Comparison of ENCODE assay signal across 8 cellular contexts in genomic region chr15:52139599-52140462, GRCh38. TPM values are rescaled to one million over a fixed set of nuclear protein-coding genes. Genes with fewer than 3 reads are reported as not detected.
A peak's percentile ranks its signal among the peaks of the same experiment; 100 is the strongest.
DNase-seq lines count a peak whose midpoint lies in the region; ATAC-seq and TF ChIP-seq lines count a peak whose summit lies in the region.

No MANE protein-coding gene starts in this region.

- no peaks in the 10 kb centered on the region for H3K27me3 ChIP-seq in OCI-LY3 (ENCODE audit: low read depth, low read length)

- H4K20me1 ChIP-seq in OCI-LY3 (ENCODE audit: insufficient read depth, low read length) = no peaks in the 10 kb centered on the region

- H3K4me3 Mint-ChIP-seq in nephron = no peak overlapping the region
- no peak overlapping the region for H3K4me3 Mint-ChIP-seq in stimulated activated naive CD8-positive, alpha-beta T cell treated with anti-CD3 and anti-CD28 coated beads, Interleukin-15, amount 100 ng/mL, for 72 hours

- peaks cover 18% of the 10 kb centered on the region for H3K36me3 ChIP-seq in OCI-LY3 (replicated peaks; ENCODE audit: low read depth, low read length)

- no peak overlapping the region; the same call in 1 of the 2 replicates for H2AFZ ChIP-seq in OCI-LY3 (ENCODE audit: low read depth, low read length)

- H3K9me3 Mint-ChIP-seq in nephron = no peaks in the 10 kb centered on the region
- H3K9me3 Mint-ChIP-seq in stimulated activated naive CD8-positive, alpha-beta T cell treated with anti-CD3 and anti-CD28 coated beads, Interleukin-15, amount 100 ng/mL, for 72 hours = no peaks in the 10 kb centered on the region

- H3K4me1 Mint-ChIP-seq in nephron = no peaks in the 10 kb centered on the region
- peaks cover 27% of the 10 kb centered on the region for H3K4me1 Mint-ChIP-seq in stimulated activated naive CD8-positive, alpha-beta T cell treated with anti-CD3 and anti-CD28 coated beads, Interleukin-15, amount 100 ng/mL, for 72 hours

- peak overlapping the region; percentile 36; the same call in 1 of the 2 replicates for H3K9ac ChIP-seq in OCI-LY3 (ENCODE audit: low read length)

- H3K27ac Mint-ChIP-seq in nephron = peak overlapping the region in 2 of 3 experiments; percentile 20 to 31
- peak overlapping the region in 1 of 2 donors; percentile 87 for H3K27ac Mint-ChIP-seq in stimulated activated naive CD8-positive, alpha-beta T cell treated with anti-CD3 and anti-CD28 coated beads, Interleukin-15, amount 100 ng/mL, for 72 hours

- H3K4me1 ChIP-seq in OCI-LY3 (ENCODE audit: low read length) = peaks cover 5% of the 10 kb centered on the region

- TF ChIP-seq CTCF in OCI-LY3 (IDR thresholded peaks at IDR 0.05; ENCODE audit: low read depth, low read length) (peak; percentile 94), nephron (IDR thresholded peaks at IDR 0.05; ENCODE audit: unreplicated experiment in 3 of 3) (peak; percentile 70 to 81 (median 78))

- peak; percentile 64 for ATAC-seq in HG02798 (IDR thresholded peaks at IDR 0.05; ENCODE audit: poor library complexity, unreplicated experiment)
- ATAC-seq in esophagus mucosa = peak; percentile 74
- ATAC-seq in stimulated activated naive CD8-positive, alpha-beta T cell treated with anti-CD3 and anti-CD28 coated beads, Interleukin-15, amount 100 ng/mL, for 72 hours = peak; percentile 58
- no peak for ATAC-seq in HG02970 (IDR thresholded peaks at IDR 0.05; ENCODE audit: low FRiP score, unreplicated experiment)

- peak; percentile 74 for DNase-seq in ELR (ENCODE audit: low read depth)
- peak; percentile 47 for DNase-seq in activated T-cell treated with anti-CD3 and anti-CD28 coated beads for 24 hours (ENCODE audit: low read depth)
- DNase-seq in stimulated activated naive CD8-positive, alpha-beta T cell treated with anti-CD3 and anti-CD28 coated beads, Interleukin-15, amount 100 ng/mL, for 72 hours = peak; percentile 57 to 63

- H3K9me3 ChIP-seq in OCI-LY3 (ENCODE audit: insufficient read depth, low read length) = no peaks in the 10 kb centered on the region

- peaks cover 5% of the 10 kb centered on the region for H3K36me3 Mint-ChIP-seq in nephron (ENCODE audit: low read depth)

- no peaks in the 10 kb centered on the region for H3K79me2 ChIP-seq in OCI-LY3 (ENCODE audit: low read length)

- no peak overlapping the region for H3K4me2 ChIP-seq in OCI-LY3 (ENCODE audit: low read length)

- H3K27ac ChIP-seq in OCI-LY3 (ENCODE audit: low read length) = peak overlapping the region; percentile 16; the same call in 1 of the 2 replicates

- no peaks in the 10 kb centered on the region for H3K27me3 Mint-ChIP-seq in nephron (ENCODE audit: low read depth)
- no peaks in the 10 kb centered on the region for H3K27me3 Mint-ChIP-seq in stimulated activated naive CD8-positive, alpha-beta T cell treated with anti-CD3 and anti-CD28 coated beads, Interleukin-15, amount 100 ng/mL, for 72 hours

- no peak overlapping the region for H3K4me3 ChIP-seq in OCI-LY3 (ENCODE audit: low read length)

RNA-seq across cellular contexts. Expression of gene BCL2L10, which starts 27.3 kb away (rescaled TPM):
- 3.7 TPM for total RNA-seq in esophagus mucosa

RNA-seq across cellular contexts. Expression of gene GNB5, which starts 51.4 kb away (rescaled TPM):
- 11.8 TPM for total RNA-seq in esophagus mucosa
